25 cellular contexts compared by ENCODE assay signal in genomic region chr9:13651526-13651925, GRCh38.
"Had no signal": no experiment of that assay in that cellular context is flagged by ENCODE, and none has a peak within 500 bp of the region (broad histone marks: within the 10 kb centered on the region; RNA-seq: fewer than 3 reads in every experiment).

No MANE protein-coding gene starts in this region.

- H3K9me3 ChIP-seq: SJCRH30 had no signal

- H3K36me3 Mint-ChIP-seq: activated naive CD8-positive, alpha-beta T cell; IgD-negative memory B cell had no signal

- H3K4me1 ChIP-seq: SJCRH30 had no signal

- H3K27me3 Mint-ChIP-seq: activated CD4-positive, alpha-beta memory T cell treated with anti-CD3 and anti-CD28 coated beads, Interleukin-2, amount 10 ng/mL, durations not matched to agents 7 days and 5 days; activated CD4-positive, alpha-beta T cell treated with anti-CD3 and anti-CD28 coated beads for 36 hours; activated naive CD8-positive, alpha-beta T cell; activated T-helper 17 cell treated with anti-CD3 and anti-CD28 coated beads, Interleukin-2, amount 50 U/mL, for 72 hours; IgD-negative memory B cell had no signal

- H3K9me2 ChIP-seq: SK-N-SH had no signal

- H3K27me3 ChIP-seq: SJCRH30 had no signal

- H3K4me3 Mint-ChIP-seq: activated CD4-positive, alpha-beta memory T cell treated with anti-CD3 and anti-CD28 coated beads, Interleukin-2, amount 10 ng/mL, durations not matched to agents 7 days and 5 days; activated CD4-positive, alpha-beta T cell treated with anti-CD3 and anti-CD28 coated beads for 36 hours; activated naive CD4-positive, alpha-beta T cell treated with anti-CD3 and anti-CD28 coated beads for 36 hours; activated naive CD8-positive, alpha-beta T cell; activated T-helper 17 cell treated with anti-CD3 and anti-CD28 coated beads, Interleukin-2, amount 50 U/mL, for 72 hours; IgD-negative memory B cell had no signal

- ATAC-seq: activated CD4-positive, alpha-beta T cell treated with anti-CD3 and anti-CD28 coated beads for 36 hours; activated T-helper 17 cell treated with anti-CD3 and anti-CD28 coated beads, Interleukin-2, amount 50 U/mL, for 72 hours had no signal

- H3K4me2 ChIP-seq: SK-N-SH had no signal

- H3K4me1 Mint-ChIP-seq: activated CD4-positive, alpha-beta memory T cell treated with anti-CD3 and anti-CD28 coated beads, Interleukin-2, amount 10 ng/mL, durations not matched to agents 7 days and 5 days; activated CD4-positive, alpha-beta T cell treated with anti-CD3 and anti-CD28 coated beads for 36 hours; activated T-helper 17 cell treated with anti-CD3 and anti-CD28 coated beads, Interleukin-2, amount 50 U/mL, for 72 hours; IgD-negative memory B cell had no signal

- DNase-seq: activated CD4-positive, alpha-beta memory T cell treated with anti-CD3 and anti-CD28 coated beads, Interleukin-2, amount 10 ng/mL, durations not matched to agents 7 days and 5 days; activated CD4-positive, alpha-beta T cell treated with anti-CD3 and anti-CD28 coated beads for 36 hours; activated CD4-positive, alpha-beta T cell treated with anti-CD3 and anti-CD28 coated beads, Interleukin-2, amount 50 U/mL, for 1 hour; activated gamma-delta T cell; activated naive CD4-positive, alpha-beta T cell treated with anti-CD3 and anti-CD28 coated beads for 36 hours; activated T-cell treated with anti-CD3 and anti-CD28 coated beads for 4 hours; activated T-cell treated with anti-CD3 and anti-CD28 coated beads, Interleukin-2, amount 50 U/mL, for 48 hours; KG1; NCI-H1092; NCI-H1417 treated with DMSO at 0.1 percent for 48 hours; NCI-H1694; NCI-H2029; NCI-H2107; NCI-H2171 treated with DMSO at 0.1 percent for 48 hours; NCI-H226; NCI-H510A; NCI-H526 treated with DMSO at 0.1 percent for 48 hours; NCI-H82; SJCRH30; SK-N-SH; T-helper 1 cell; WERI-Rb-1 had no signal

- H3K27ac ChIP-seq: SJCRH30, WERI-Rb-1 had no signal

- H3K36me3 ChIP-seq: SJCRH30, WERI-Rb-1 had no signal

- H3K4me3 ChIP-seq: SJCRH30 had no signal

- H3K27ac Mint-ChIP-seq: activated CD4-positive, alpha-beta memory T cell treated with anti-CD3 and anti-CD28 coated beads, Interleukin-2, amount 10 ng/mL, durations not matched to agents 7 days and 5 days; activated CD4-positive, alpha-beta T cell treated with anti-CD3 and anti-CD28 coated beads for 36 hours; activated naive CD4-positive, alpha-beta T cell treated with anti-CD3 and anti-CD28 coated beads for 36 hours; activated naive CD8-positive, alpha-beta T cell; activated T-helper 17 cell treated with anti-CD3 and anti-CD28 coated beads, Interleukin-2, amount 50 U/mL, for 72 hours; IgD-negative memory B cell had no signal
